Comparison of ENCODE assay signal across 9 cellular contexts in genomic region chr13:107866666-107867623, GRCh38.
DNase-seq lines count a peak whose midpoint lies in the region; ATAC-seq and TF ChIP-seq lines count a peak whose summit lies in the region.
"Had no signal": no experiment of that assay in that cellular context is flagged by ENCODE, and none has a peak within 500 bp of the region (broad histone marks: within the 10 kb centered on the region; RNA-seq: fewer than 3 reads in every experiment).

No MANE protein-coding gene starts in this region.

- peaks cover 0 to 56% (median 3%) of the 10 kb centered on the region in 4 donors for H3K27me3 ChIP-seq in esophagus squamous epithelium
- H3K27me3 ChIP-seq: BLaER1 had no signal

- no peak for TF ChIP-seq CTCF in esophagus squamous epithelium (IDR thresholded peaks at IDR 0.05)
- TF ChIP-seq CTCF in osteocyte (IDR thresholded peaks at IDR 0.05), result no peak

- H3K9me3 Mint-ChIP-seq in osteocyte (ENCODE audit: unreplicated experiment), result no peaks in the 10 kb centered on the region

- no peak overlapping the region for H3K27ac ChIP-seq in esophagus squamous epithelium
- H3K27ac ChIP-seq: BLaER1 had no signal

- peak overlapping the region; percentile 94 for H3K4me3 Mint-ChIP-seq in osteocyte (ENCODE audit: unreplicated experiment)

- ATAC-seq in GM21737 (IDR thresholded peaks at IDR 0.05; ENCODE audit: unreplicated experiment), result no peak

- peak overlapping the region; percentile 9 to 62 (median 34) for H3K4me3 ChIP-seq in esophagus squamous epithelium
- H3K4me3 ChIP-seq: BLaER1 had no signal

- H3K9me3 ChIP-seq in esophagus squamous epithelium, result no peaks in the 10 kb centered on the region

- H3K27me3 Mint-ChIP-seq in osteocyte (ENCODE audit: unreplicated experiment), result peaks cover 16% of the 10 kb centered on the region

- peaks cover 24% of the 10 kb centered on the region for H3K4me1 Mint-ChIP-seq in osteocyte (ENCODE audit: unreplicated experiment)

- peak overlapping the region; percentile 63 for H3K27ac Mint-ChIP-seq in osteocyte (ENCODE audit: unreplicated experiment)

- WGBS in esophagus squamous epithelium, 2 donors, result 2 to 7% methylated on average over 17 to 26 of the region's 82 CpGs

- TF ChIP-seq POLR2A in esophagus squamous epithelium (IDR thresholded peaks at IDR 0.05), result no peak

- peaks cover 0 to 24% (median 3%) of the 10 kb centered on the region in 3 donors for H3K4me1 ChIP-seq in esophagus squamous epithelium
- H3K4me1 ChIP-seq: BLaER1 had no signal

- no peaks in the 10 kb centered on the region for H3K36me3 ChIP-seq in esophagus squamous epithelium
- H3K36me3 ChIP-seq: BLaER1 had no signal

- DNase-seq in NCI-H1436 (lab: John Stamatoyannopoulos, UW) (peak; percentile 55), NCI-H1436 treated with DMSO at 0.1 percent for 48 hours (lab: John Stamatoyannopoulos, UW) (no peak), RPMI8226 (peak; percentile 5), esophagus squamous epithelium (lab: John Stamatoyannopoulos, UW) (no peak), osteocyte (ENCODE audit: extremely low spot score, unreplicated experiment) (no peak), SW 1271 (lab: John Stamatoyannopoulos, UW) (no peak)
- DNase-seq in stimulated activated CD4-positive, alpha-beta T cell treated with anti-CD3 and anti-CD28 coated beads, Interleukin-15, amount 100 ng/mL, for 24 hours, result no peak

- H3K36me3 Mint-ChIP-seq in osteocyte (ENCODE audit: unreplicated experiment), result no peaks in the 10 kb centered on the region

- intact Hi-C loops in esophagus squamous epithelium (cut with DNase I), result no loop called here

Comparison
In these comparisons a context has a peak if more than half of its experiments do, and no peak if none do; other contexts are left out.
1. DNase-seq: peak in NCI-H1436 (single experiment) and RPMI8226 (single experiment); none in NCI-H1436 treated with DMSO at 0.1 percent for 48 hours (single experiment), esophagus squamous epithelium (single experiment), osteocyte (single experiment), SW 1271 (0 of 2) and stimulated activated CD4-positive, alpha-beta T cell treated with anti-CD3 and anti-CD28 coated beads, Interleukin-15, amount 100 ng/mL, for 24 hours (single experiment).